ENCODE assay signal across 30 cellular contexts in genomic region chr12:105057174-105057573, GRCh38. TPM values are rescaled to one million over a fixed set of nuclear protein-coding genes. Genes with fewer than 3 reads are reported as not detected.
DNase-seq lines count a peak whose midpoint lies in the region; ATAC-seq, FAIRE-seq and TF ChIP-seq lines count a peak whose summit lies in the region.
"Had no signal": no experiment of that assay in that cellular context is flagged by ENCODE, and none has a peak within 500 bp of the region (broad histone marks: within the 10 kb centered on the region; RNA-seq: fewer than 3 reads in every experiment).

No MANE protein-coding gene starts in this region.

- in situ Hi-C loops in GM12878 (cut with MboI) = no loop called here

- DNase-seq in A549 (ENCODE audit: low read depth in 1 of 2, low spot score in 1 of 2) (no peak), GM06990 (ENCODE audit: extremely low read depth, insufficient read length) (peak; percentile 7), NOMO-1 treated with DMSO at 0.1 percent for 48 hours (lab: John Stamatoyannopoulos, UW; ENCODE audit: unreplicated experiment) (peak; percentile 75), GM12878 (ENCODE audit: low read depth, low spot score) (no peak), NCI-H1694 (lab: John Stamatoyannopoulos, UW) (no peak), lower lobe of right lung (no peak)
- no peak for DNase-seq in effector CD8-positive, alpha-beta T cell (lab: John Stamatoyannopoulos, UW)
- DNase-seq: activated CD4-positive, alpha-beta T cell treated with anti-CD3 and anti-CD28 coated beads, Interleukin-2, amount 50 U/mL, for 1 hour; activated naive CD4-positive, alpha-beta T cell; activated T-cell treated with anti-CD3 and anti-CD28 coated beads, Interleukin-2, amount 50 U/mL, for 1 hour; adrenal gland; body of pancreas; cerebellar nuclear complex; dorsolateral prefrontal cortex; HCEC 1CT; left cardiac atrium; mammary epithelial cell; mucosa of descending colon; NCI-H1092; NCI-H1694 treated with DMSO at 0.1 percent for 48 hours; NCI-H446 treated with DMSO at 0.1 percent for 48 hours; NCI-H82; T-helper 9 cell; upper lobe of right lung; WERI-Rb-1 had no signal

- FAIRE-seq in A549 (lab: Jason Lieb, UNC) = no peak
- FAIRE-seq in GM12878 (lab: Jason Lieb, UNC) = no peak
- FAIRE-seq: frontal cortex had no signal

- no peaks in the 10 kb centered on the region for H3K4me1 ChIP-seq in A549
- peaks cover 8% of the 10 kb centered on the region; the same call in 1 of the 2 replicates for H3K4me1 ChIP-seq in GM12878 (ENCODE audit: control insufficient read depth, insufficient read depth, low read length)
- H3K4me1 ChIP-seq in lower lobe of right lung = peaks cover 4% of the 10 kb centered on the region
- H3K4me1 ChIP-seq: BLaER1, body of pancreas, upper lobe of right lung had no signal

- 79% methylated on average over 2 of the region's 2 CpGs for WGBS in A549 (ENCODE audit: missing lambda C conversion rate)
- WGBS in GM12878 (ENCODE audit: insufficient coverage, insufficient replicate concordance, low lambda C conversion rate, missing lambda C conversion rate) = 12% methylated on average over 2 of the region's 2 CpGs

- H3K79me2 ChIP-seq in GM12878 (ENCODE audit: control insufficient read depth, insufficient read depth, low read length) = no peaks in the 10 kb centered on the region

- TF ChIP-seq RAD21 in A549 (conservative IDR thresholded peaks at IDR 0.05 in 1 of 2, IDR thresholded peaks at IDR 0.05 in 1 of 2) (no peak), GM12878 (IDR thresholded peaks at IDR 0.05; ENCODE audit: insufficient read depth, low read depth, low read length) (no peak)

- intact Hi-C loops in GM12878 (cut with micrococcal nuclease; ENCODE audit: unreplicated experiment) (loop anchor here (10.0 kb wide), 1 partner anchor 452 kb away; no protein-coding TSS in a partner anchor), lower lobe of right lung (cut with DNase I) (no loop called here)

- RAD21 ChIA-PET in GM12878 (lab: Charles Lee; ENCODE audit: unreplicated experiment) = interaction anchor here (8.2 kb wide), 1 partner anchor 676 kb away, joined by 73 read pairs; no protein-coding TSS in a partner anchor

- no peak overlapping the region for H2AFZ ChIP-seq in GM12878 (ENCODE audit: control insufficient read depth, low read depth, low read length)

- no peak overlapping the region for H3K4me2 ChIP-seq in A549
- H3K4me2 ChIP-seq in GM12878 (ENCODE audit: control insufficient read depth, insufficient read depth) = no peak overlapping the region
- H3K4me2 ChIP-seq: BLaER1 had no signal

- no peaks in the 10 kb centered on the region; the same call in 1 of the 2 replicates for H3K27me3 ChIP-seq in GM06990 (replicated peaks; ENCODE audit: control insufficient read depth, insufficient read depth, low read length)
- H3K27me3 ChIP-seq in GM12878 (replicated peaks in 1 of 2; ENCODE audit: control insufficient read depth in 2 of 2, insufficient read depth in 2 of 2, low read length in 1 of 2) = no peaks in the 10 kb centered on the region
- no peaks in the 10 kb centered on the region for H3K27me3 ChIP-seq in lower lobe of right lung (ENCODE audit: low read depth)
- H3K27me3 ChIP-seq: adrenal gland, BLaER1, body of pancreas, dorsolateral prefrontal cortex, upper lobe of right lung had no signal

- TF ChIP-seq EP300 in A549 (IDR thresholded peaks at IDR 0.05) = no peak
- no peak for TF ChIP-seq EP300 in GM12878 (IDR thresholded peaks at IDR 0.05; ENCODE audit: borderline replicate concordance in 1 of 2, control insufficient read depth in 1 of 2, low read depth in 2 of 2, low read length in 2 of 2)

- H3K4me3 ChIP-seq in A549 (no peak overlapping the region), GM06990 (replicated peaks; ENCODE audit: low read depth, low read length) (no peak overlapping the region), GM12878 (no peak overlapping the region), lower lobe of right lung (no peak overlapping the region)
- H3K4me3 ChIP-seq: adrenal gland, BLaER1, body of pancreas, dorsolateral prefrontal cortex, mucosa of descending colon, upper lobe of right lung had no signal

- H4K20me1 ChIP-seq in GM12878 (ENCODE audit: control insufficient read depth, insufficient read depth) = no peaks in the 10 kb centered on the region
- H4K20me1 ChIP-seq: BLaER1 had no signal

- no peaks in the 10 kb centered on the region for H3K36me3 ChIP-seq in GM06990 (ENCODE audit: control insufficient read depth, insufficient read depth, low read length)
- H3K36me3 ChIP-seq in GM12878 (ENCODE audit: control insufficient read depth in 2 of 2, insufficient read depth in 2 of 2, low read length in 1 of 2) = no peaks in the 10 kb centered on the region
- peaks cover 8% of the 10 kb centered on the region for H3K36me3 ChIP-seq in lower lobe of right lung
- H3K36me3 ChIP-seq: adrenal gland, BLaER1, upper lobe of right lung, WERI-Rb-1 had no signal

- H3K9ac ChIP-seq in GM12878 (ENCODE audit: control insufficient read depth, insufficient read depth, low read length) = no peak overlapping the region
- H3K9ac ChIP-seq: BLaER1 had no signal

- TF ChIP-seq CTCF in A549 (IDR thresholded peaks at IDR 0.05) (no peak), GM06990 (IDR thresholded peaks at IDR 0.05; ENCODE audit: insufficient read depth, low read length, poor library complexity, severe bottlenecking) (no peak), GM12878 (IDR thresholded peaks at IDR 0.05 in 2 of 3, conservative IDR thresholded peaks at IDR 0.05 in 1 of 3; ENCODE audit: control insufficient read depth in 2 of 3, extremely low read depth in 1 of 3, insufficient read depth in 1 of 3, low read depth in 3 of 3, low read length in 3 of 3) (no peak), lower lobe of right lung (IDR thresholded peaks at IDR 0.05) (no peak)

- SMC1A ChIA-PET in GM12878 (lab: Charles Lee; ENCODE audit: uncharacterized antibody, unreplicated experiment) = interaction anchor here (9.1 kb wide), 1 partner anchor 675 kb away, joined by 93 read pairs; no protein-coding TSS in a partner anchor

- ATAC-seq in A549 (no peak), GM12878 (no peak; the same call in 2 of the 3 replicates), GM18873 (IDR thresholded peaks at IDR 0.05; ENCODE audit: low FRiP score, unreplicated experiment) (no peak), lower lobe of right lung (no peak)
- ATAC-seq: body of pancreas; left cardiac atrium; mucosa of descending colon; Right ventricle myocardium inferior; stimulated activated memory B cell treated with anti-CD40 and anti-IgM and Interleukin-4, amounts not matched to agents 10 μg/mL and 1 μg/mL and 100 μg/mL, for 72 hours; upper lobe of right lung had no signal

- no peak for TF ChIP-seq POLR2A in A549 (IDR thresholded peaks at IDR 0.05; ENCODE audit: low read length)
- TF ChIP-seq POLR2A in GM12878 (IDR thresholded peaks at IDR 0.05; ENCODE audit: low read depth, low read length) = no peak

- H3K27ac ChIP-seq in A549 (no peak overlapping the region), GM12878 (ENCODE audit: control insufficient read depth, insufficient read depth) (no peak overlapping the region), lower lobe of right lung (no peak overlapping the region)
- H3K27ac ChIP-seq: adrenal gland, BLaER1, body of pancreas, dorsolateral prefrontal cortex, upper lobe of right lung, WERI-Rb-1 had no signal

- no TSS peak for BruUV-seq in GM12878 (replicated peaks; lab: Mats Ljungman, UMichigan)

- H3K9me3 ChIP-seq in A549 = peaks cover 21% of the 10 kb centered on the region; the same call in 1 of the 3 replicates
- H3K9me3 ChIP-seq in GM12878 (replicated peaks; ENCODE audit: control insufficient read depth, insufficient read depth, low read length) = peaks cover 3% of the 10 kb centered on the region
- H3K9me3 ChIP-seq in lower lobe of right lung = peaks cover 11% of the 10 kb centered on the region
- H3K9me3 ChIP-seq: body of pancreas, upper lobe of right lung had no signal

- POLR2A ChIA-PET in A549 (lab: Yijun Ruan, JAX) (no interaction called here), GM12878 (lab: Charles Lee) (no interaction called here)

- CTCF ChIA-PET in A549 (lab: Yijun Ruan, JAX) (interaction anchor here (0.8 kb wide), 1 partner anchor 675 kb away, joined by 3 read pairs; no protein-coding TSS in a partner anchor), GM12878 (lab: Yijun Ruan, JAX) (no interaction called here)

RNA-seq across cellular contexts. Expression of gene ALDH1L2, which starts 27.1 kb away (rescaled TPM):
- polyA plus RNA-seq in A549 (2011; rRNA removed) (25.2 and 28.1 TPM in 2 replicates), A549 (2017; fragmentation: RNase III; extraction: RNeasy Plus Mini Kit Qiagen cat#74134 plus additional on column Dnase treatment) (2.4 to 2.8 TPM (median 2.8 TPM) in 3 replicates), GM12878 (2011; rRNA removed) (0.15 and 0.45 TPM in 2 replicates), GM12878 (2014; fragmentation: Illumina TruSeq; extraction: Trizol) (13.7 and 18.9 TPM in 2 replicates), GM12878 (2014; fragmentation: Nextera tagmentation; extraction: Ambion mirVana) (1 to 10 TPM; 1.8 to 2.1 TPM), GM12878 (2014; rRNA removed) (7.8 and 10.7 TPM in 2 replicates), GM12878 (2016; fragmentation: Nextera tagmentation; extraction: Ambion mirVana) (10 to 100 TPM; 10.4 to 10.6 TPM)
- 2.2 and 2.6 TPM in 2 replicates for polyA plus RNA-seq in A549 (2012; cell fraction: cytosol; rRNA removed)
- 2.1 and 3.1 TPM in 2 replicates for polyA plus RNA-seq in A549 (2012; cell fraction: nucleus; rRNA removed)
- polyA minus RNA-seq in A549 (2011; rRNA and poly(A)+ RNA removed) = 12.6 and 13.9 TPM in 2 replicates
- 0.06 and 0.20 TPM in 2 replicates for total RNA-seq in GM12878 (2013; cell fraction: nucleolus; rRNA removed)
- total RNA-seq in GM12878 (2014; rRNA removed) (6.6 and 6.7 TPM in 2 replicates), GM12878 (2014; rRNA removed; fragmentation: Illumina TruSeq; extraction: Trizol) (6.5 and 6.9 TPM in 2 replicates), GM12878 (2021) (12.0 and 13.2 TPM in 2 replicates), lower lobe of right lung (9.7 TPM)
- polyA plus RNA-seq in GM12878 (2011; ENCODE audit: low read depth) = 6.5 TPM
- 0.05 and 0.06 TPM in 2 replicates for polyA plus RNA-seq in GM12878 (2011; cell fraction: cytosol; rRNA removed)
- polyA plus RNA-seq in GM12878 (2011; cell fraction: nucleus; rRNA removed) = 0.27 and 0.31 TPM in 2 replicates
- polyA plus RNA-seq in GM12878 (2012) = 6.2 and 8.3 TPM in 2 replicates
- polyA minus RNA-seq in GM12878 (2011; rRNA and poly(A)+ RNA removed) = 0.10 and 0.80 TPM in 2 replicates
- not detected in 2 replicates for polyA minus RNA-seq in GM12878 (2011; cell fraction: cytosol; rRNA and poly(A)+ RNA removed)
- 0.10 and 0.12 TPM in 2 replicates for polyA minus RNA-seq in GM12878 (2011; cell fraction: nucleus; rRNA and poly(A)+ RNA removed)

RNA-seq across cellular contexts. Expression of gene WASHC4, which starts 50.4 kb away (rescaled TPM):
- polyA plus RNA-seq in A549 (2011; rRNA removed) (51.5 and 67.6 TPM in 2 replicates), A549 (2017; fragmentation: RNase III; extraction: RNeasy Plus Mini Kit Qiagen cat#74134 plus additional on column Dnase treatment) (25.1 to 26.5 TPM (median 26.3 TPM) in 3 replicates), GM12878 (2011; rRNA removed) (50.6 and 88.5 TPM in 2 replicates), GM12878 (2014; fragmentation: Illumina TruSeq; extraction: Trizol) (33.5 and 41.1 TPM in 2 replicates), GM12878 (2014; fragmentation: Nextera tagmentation; extraction: Ambion mirVana) (10 to 100 TPM; 16.0 to 18.4 TPM), GM12878 (2014; rRNA removed) (15.6 and 30.7 TPM in 2 replicates), GM12878 (2016; fragmentation: Nextera tagmentation; extraction: Ambion mirVana) (10 to 100 TPM; 34.4 to 40.5 TPM)
- 7.6 and 9.3 TPM in 2 replicates for polyA plus RNA-seq in A549 (2012; cell fraction: cytosol; rRNA removed)
- 7.0 and 11.4 TPM in 2 replicates for polyA plus RNA-seq in A549 (2012; cell fraction: nucleus; rRNA removed)
- polyA minus RNA-seq in A549 (2011; rRNA and poly(A)+ RNA removed) = 33.5 and 39.9 TPM in 2 replicates
- 285 and 299 TPM in 2 replicates for total RNA-seq in GM12878 (2013; cell fraction: nucleolus; rRNA removed)
- total RNA-seq in GM12878 (2014; rRNA removed) (41.3 and 43.9 TPM in 2 replicates), GM12878 (2014; rRNA removed; fragmentation: Illumina TruSeq; extraction: Trizol) (46.2 and 50.3 TPM in 2 replicates), GM12878 (2021) (29.4 and 31.1 TPM in 2 replicates), lower lobe of right lung (68.9 TPM)
- polyA plus RNA-seq in GM12878 (2011; ENCODE audit: low read depth) = 7.5 TPM
- polyA plus RNA-seq in GM12878 (2011; cell fraction: cytosol; rRNA removed) = 11.0 and 12.5 TPM in 2 replicates
- 38.3 and 41.5 TPM in 2 replicates for polyA plus RNA-seq in GM12878 (2011; cell fraction: nucleus; rRNA removed)
- polyA plus RNA-seq in GM12878 (2012) = 13.4 and 18.8 TPM in 2 replicates
- polyA minus RNA-seq in GM12878 (2011; rRNA and poly(A)+ RNA removed) = 46.2 and 65.4 TPM in 2 replicates
- 24.9 and 26.6 TPM in 2 replicates for polyA minus RNA-seq in GM12878 (2011; cell fraction: cytosol; rRNA and poly(A)+ RNA removed)
- polyA minus RNA-seq in GM12878 (2011; cell fraction: nucleus; rRNA and poly(A)+ RNA removed) = 74.0 and 95.5 TPM in 2 replicates

Comparison
In these comparisons a context has a peak if more than half of its experiments do, and no peak if none do; other contexts are left out.
1. DNase-seq: peak in GM06990 (single experiment) and NOMO-1 treated with DMSO at 0.1 percent for 48 hours (single experiment); none in A549 (0 of 2), GM12878 (single experiment), effector CD8-positive, alpha-beta T cell (single experiment), NCI-H1694 (single experiment) and lower lobe of right lung (single experiment).
2. Of the 24 proteins assayed by ChIP-seq in both GM12878 and A549: peak only in GM12878: JUNB; only in A549: none; in both: none; in neither: 23.